8 cellular contexts compared by ENCODE assay signal in the genomic region with DNA sequence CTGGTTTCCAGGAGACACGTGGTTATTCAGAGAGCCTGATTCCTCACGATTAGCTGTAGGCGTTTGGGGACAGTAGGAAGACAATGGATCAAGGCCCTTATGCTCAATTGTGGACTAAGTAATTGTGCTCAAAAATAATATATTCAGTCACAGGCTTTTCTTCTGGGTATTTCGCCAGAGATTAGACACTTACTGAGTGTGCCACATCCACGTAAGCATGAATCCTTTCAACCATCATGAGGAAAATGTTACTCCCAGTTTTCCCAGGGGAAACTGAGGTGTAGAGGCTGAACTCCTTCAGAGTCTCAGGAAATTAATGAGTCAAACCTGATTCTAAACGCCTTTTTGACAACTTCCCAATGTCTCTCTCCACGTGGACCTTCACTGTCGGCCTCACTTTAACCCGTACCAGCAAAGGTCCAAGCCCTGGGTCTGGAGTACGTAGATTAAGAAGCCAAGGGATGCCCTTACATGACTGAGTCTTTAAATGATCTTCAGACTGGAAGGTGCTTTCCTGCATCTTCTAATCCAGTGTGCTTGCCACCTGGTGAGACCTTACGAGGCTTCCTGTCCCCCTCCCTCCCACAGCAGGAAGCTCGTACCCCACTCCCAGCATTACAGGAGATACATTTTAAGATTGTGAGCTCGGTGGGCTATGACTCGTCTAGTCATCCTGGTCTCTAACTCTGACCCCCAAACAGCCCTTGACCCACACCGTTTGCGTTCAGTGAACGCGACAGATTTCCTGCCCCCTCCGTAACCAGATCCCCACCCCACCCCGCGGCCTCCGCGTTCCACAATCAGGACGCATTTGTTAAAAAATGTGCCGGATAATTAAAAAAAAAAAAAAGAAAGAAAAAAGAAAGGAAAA. TPM values are rescaled to one million over a fixed set of nuclear protein-coding genes. Genes with fewer than 3 reads are reported as not detected.
DNase-seq lines count a peak whose midpoint lies in the region; TF ChIP-seq lines count a peak whose summit lies in the region.

No MANE protein-coding gene starts in this region.

- peaks cover 53 to 60% (median 59%) of the 10 kb centered on the region in 11 experiments for H4K20me1 ChIP-seq in BLaER1 treated with 17β-estradiol and CSF1 and Interleukin-3, amounts not matched to agents 10 nM and 100 nM

- peak; percentile 80 for DNase-seq in activated CD8-positive, alpha-beta memory T cell treated with anti-CD3 and anti-CD28 coated beads for 24 hours
- DNase-seq in esophagus squamous epithelium (lab: John Stamatoyannopoulos, UW) (no peak), HuH-7.5 (ENCODE audit: low spot score) (no peak), AML-193 (lab: John Stamatoyannopoulos, UW) (no peak), MV-4-11 (lab: John Stamatoyannopoulos, UW) (no peak)

- peak overlapping the region; percentile 85 to 100 (median 99) for H3K27ac ChIP-seq in BLaER1 treated with 17β-estradiol and CSF1 and Interleukin-3, amounts not matched to agents 10 nM and 100 nM
- H3K27ac ChIP-seq in HUES48 (ENCODE audit: low read depth, low read length) (peak overlapping the region; percentile 71), esophagus squamous epithelium (peak overlapping the region; percentile 94 to 99 (median 96)), parathyroid adenoma (peak overlapping the region; percentile 66)

- 2% methylated on average over 21 to 23 of the region's 25 CpGs for WGBS in esophagus squamous epithelium, 2 donors

- no peak for TF ChIP-seq CTCF in esophagus squamous epithelium (IDR thresholded peaks at IDR 0.05)
- no peak for TF ChIP-seq CTCF in parathyroid adenoma (IDR thresholded peaks at IDR 0.05)

- H3K79me2 ChIP-seq in parathyroid adenoma, result peaks cover 20% of the 10 kb centered on the region

- H3K27me3 ChIP-seq in BLaER1 treated with 17β-estradiol and CSF1 and Interleukin-3, amounts not matched to agents 10 nM and 100 nM, result no peaks in the 10 kb centered on the region
- H3K27me3 ChIP-seq in HUES48 (ENCODE audit: control insufficient read depth, insufficient read depth, low read length), result peaks cover 20% of the 10 kb centered on the region
- no peaks in the 10 kb centered on the region for H3K27me3 ChIP-seq in esophagus squamous epithelium
- no peaks in the 10 kb centered on the region for H3K27me3 ChIP-seq in parathyroid adenoma (ENCODE audit: control insufficient read depth, insufficient read depth, low read length)

- H3K36me3 ChIP-seq in BLaER1 treated with 17β-estradiol and CSF1 and Interleukin-3, amounts not matched to agents 10 nM and 100 nM, result peaks cover 13 to 39% (median 20%) of the 10 kb centered on the region in 11 experiments; a peak in 21 of 22 replicates
- H3K36me3 ChIP-seq in HUES48 (ENCODE audit: control insufficient read depth, insufficient read depth, low read length) (peaks cover 6% of the 10 kb centered on the region; the same call in 1 of the 2 replicates), esophagus squamous epithelium (no peaks in the 10 kb centered on the region), parathyroid adenoma (ENCODE audit: control insufficient read depth, insufficient read depth, low read length) (no peaks in the 10 kb centered on the region)

- intact Hi-C loops in esophagus squamous epithelium (cut with DNase I), result no loop called here

- peaks cover 50 to 69% (median 58%) of the 10 kb centered on the region in 10 experiments for H3K4me1 ChIP-seq in BLaER1 treated with 17β-estradiol and CSF1 and Interleukin-3, amounts not matched to agents 10 nM and 100 nM
- peaks cover 33% of the 10 kb centered on the region for H3K4me1 ChIP-seq in HUES48 (ENCODE audit: control insufficient read depth, insufficient read depth, low read length)
- H3K4me1 ChIP-seq in esophagus squamous epithelium, result peaks cover 43 to 72% (median 44%) of the 10 kb centered on the region in 3 donors
- peaks cover 7% of the 10 kb centered on the region for H3K4me1 ChIP-seq in parathyroid adenoma

- peak overlapping the region; percentile 78 to 99 (median 96) for H3K4me3 ChIP-seq in BLaER1 treated with 17β-estradiol and CSF1 and Interleukin-3, amounts not matched to agents 10 nM and 100 nM
- H3K4me3 ChIP-seq in HUES48 (ENCODE audit: low read depth, low read length), result peak overlapping the region; percentile 98
- H3K4me3 ChIP-seq in esophagus squamous epithelium, result peak overlapping the region; percentile 68 to 95 (median 78)
- peak overlapping the region; percentile 78 for H3K4me3 ChIP-seq in parathyroid adenoma (ENCODE audit: low read depth, low read length)

- peak overlapping the region; percentile 93 for H2AFZ ChIP-seq in parathyroid adenoma

- H3K9me3 ChIP-seq in BLaER1 treated with 17β-estradiol and CSF1 and Interleukin-3, amounts not matched to agents 10 nM and 100 nM (replicated peaks in 1 of 11), result no peaks in the 10 kb centered on the region
- no peaks in the 10 kb centered on the region for H3K9me3 ChIP-seq in HUES48 (ENCODE audit: control insufficient read depth, insufficient read depth, low read length)
- H3K9me3 ChIP-seq in esophagus squamous epithelium, result no peaks in the 10 kb centered on the region
- no peaks in the 10 kb centered on the region for H3K9me3 ChIP-seq in parathyroid adenoma (ENCODE audit: control insufficient read depth, low read length)

- peak overlapping the region; percentile 91 to 100 (median 99) for H3K9ac ChIP-seq in BLaER1 treated with 17β-estradiol and CSF1 and Interleukin-3, amounts not matched to agents 10 nM and 100 nM
- H3K9ac ChIP-seq in HUES48 (ENCODE audit: low read depth, low read length) (peak overlapping the region; percentile 64; the same call in 1 of the 2 replicates), parathyroid adenoma (no peak overlapping the region)

- H3K4me2 ChIP-seq in BLaER1 treated with 17β-estradiol and CSF1 and Interleukin-3, amounts not matched to agents 10 nM and 100 nM, result peak overlapping the region; percentile 83 to 98 (median 95)
- peak overlapping the region; percentile 80 for H3K4me2 ChIP-seq in parathyroid adenoma (ENCODE audit: low read length)

- no peak for TF ChIP-seq POLR2A in esophagus squamous epithelium (IDR thresholded peaks at IDR 0.05)

RNA-seq across cellular contexts. Expression of a gene that starts 1.7 kb away (rescaled TPM):
- total RNA-seq in esophagus squamous epithelium, result 1,000 to 10,000 TPM in 2 of 4 donors, 100 to 1,000 TPM in 2; 504 to 1,134 (median 964) TPM

RNA-seq across cellular contexts. Expression of a gene that starts 31.7 kb away (rescaled TPM):
- 1 to 10 TPM; 1.2 to 8.0 (median 3.7) TPM for total RNA-seq in esophagus squamous epithelium

RNA-seq across cellular contexts. Expression of a gene that starts 43.0 kb away (rescaled TPM):
- 10 to 100 TPM; 12.2 to 62.2 (median 31.6) TPM for total RNA-seq in esophagus squamous epithelium
